ENCODE assay signal across 8 cellular contexts in genomic region chr19:38731654-38732301, GRCh38. TPM values are rescaled to one million over a fixed set of nuclear protein-coding genes. Genes with fewer than 3 reads are reported as not detected.
DNase-seq lines count a peak whose midpoint lies in the region; ATAC-seq and TF ChIP-seq lines count a peak whose summit lies in the region.

No MANE protein-coding gene starts in this region.

- H3K27me3 Mint-ChIP-seq in brain: peaks cover 18% of the 10 kb centered on the region
- H3K27me3 Mint-ChIP-seq in naive B cell: no peaks in the 10 kb centered on the region

- H3K9me2 ChIP-seq in MM.1S (replicated peaks; ENCODE audit: insufficient read depth, low read length): no peaks in the 10 kb centered on the region

- peaks cover 5% of the 10 kb centered on the region for H3K4me1 Mint-ChIP-seq in brain
- H3K4me1 Mint-ChIP-seq in naive B cell: peaks cover 31 to 60% (median 46%) of the 10 kb centered on the region in 3 donors

- H3K27me3 ChIP-seq in aorta (ENCODE audit: control insufficient read depth in 1 of 2, insufficient read depth in 2 of 2, low read length in 1 of 2) (no peaks in the 10 kb centered on the region), MM.1S (replicated peaks; ENCODE audit: insufficient read depth, low read length) (no peaks in the 10 kb centered on the region)

- H3K36me3 Mint-ChIP-seq in brain (peaks cover 18% of the 10 kb centered on the region), naive B cell (peaks cover 0 to 11% of the 10 kb centered on the region in 2 donors)

- no peaks in the 10 kb centered on the region for H3K79me2 ChIP-seq in MM.1S (ENCODE audit: low read length)

- H3K27ac ChIP-seq in aorta (ENCODE audit: low read depth in 1 of 2, low read length in 2 of 2) (peak overlapping the region in 1 of 2 donors; percentile 16), MM.1S (ENCODE audit: low read length) (no peak overlapping the region)

- H3K36me3 ChIP-seq in aorta (ENCODE audit: control insufficient read depth in 1 of 2, insufficient read depth in 2 of 2, low read length in 1 of 2) (peaks cover 3 to 23% of the 10 kb centered on the region in 2 donors), MM.1S (replicated peaks; ENCODE audit: insufficient read depth, low read length) (no peaks in the 10 kb centered on the region)

- no peak overlapping the region for H2AFZ ChIP-seq in MM.1S (ENCODE audit: low read length)

- no peak overlapping the region for H3K4me3 ChIP-seq in aorta (ENCODE audit: low read length in 2 of 2)
- H3K4me3 ChIP-seq in MM.1S (ENCODE audit: low read length): no peak overlapping the region

- no peaks in the 10 kb centered on the region for H3K9me3 ChIP-seq in aorta (ENCODE audit: control insufficient read depth, low read length)
- H3K9me3 ChIP-seq in MM.1S (replicated peaks; ENCODE audit: insufficient read depth, low read length): no peaks in the 10 kb centered on the region

- WGBS in aorta, 2 donors: 49 to 50% methylated on average over 10 of the region's 10 CpGs

- intact Hi-C loops in Right ventricle myocardium inferior (cut with DNase I): loop anchor here (2.0 to 5.0 kb wide), 2 partner anchors 37 to 101 kb away; partner anchors contain the start of gene ECH1
- intact Hi-C loops in cardiac septum (cut with DNase I): loop anchor here (2.0 kb wide), 1 partner anchor 55 kb away; no protein-coding TSS in a partner anchor
- intact Hi-C loops in aorta (cut with DNase I): loop anchor here in 1 of 2 donors (5.0 to 10.0 kb wide), 2 partner anchors 101 to 337 kb away; partner anchors contain the start of gene ECH1

- no peak overlapping the region for H3K4me3 Mint-ChIP-seq in brain
- peak overlapping the region in 4 of 8 donors; percentile 33 to 58 (median 38) for H3K4me3 Mint-ChIP-seq in naive B cell

- no peak overlapping the region for H3K9ac ChIP-seq in MM.1S (ENCODE audit: low read length)

- DNase-seq in Right ventricle myocardium inferior (ENCODE audit: missing footprints) (peak; percentile 57), cardiac septum (ENCODE audit: low spot score) (no peak), naive B cell (no peak), aorta (peak; percentile 35 to 67), MM.1S (no peak), HPDE6-E6E7 (ENCODE audit: extremely low spot score) (no peak)

- H4K20me1 ChIP-seq in MM.1S (ENCODE audit: insufficient read depth, low read length): no peaks in the 10 kb centered on the region

- H3K9me3 Mint-ChIP-seq in brain (no peaks in the 10 kb centered on the region), naive B cell (no peaks in the 10 kb centered on the region)

- H3K27ac Mint-ChIP-seq in brain (peak overlapping the region in 4 of 5 experiments; percentile 34 to 71 (median 64)), naive B cell (peak overlapping the region in 5 of 6 donors; percentile 69 to 97 (median 82))

- no peak overlapping the region for H3K4me2 ChIP-seq in MM.1S (ENCODE audit: low read depth, low read length)

- no peak for ATAC-seq in Right ventricle myocardium inferior
- ATAC-seq in naive B cell (ENCODE audit: low read depth in 2 of 2): no peak
- ATAC-seq in aorta (ENCODE audit: low FRiP score): no peak
- ATAC-seq in GM21390 (IDR thresholded peaks at IDR 0.05; ENCODE audit: unreplicated experiment): no peak

- no peak for TF ChIP-seq CTCF in brain (conservative IDR thresholded peaks at IDR 0.05)
- TF ChIP-seq CTCF in MM.1S (IDR thresholded peaks at IDR 0.05; ENCODE audit: low read length): no peak

- H3F3A ChIP-seq in MM.1S (ENCODE audit: insufficient read depth, low read length): peaks cover 25% of the 10 kb centered on the region

- no peaks in the 10 kb centered on the region for H3K4me1 ChIP-seq in aorta (ENCODE audit: control insufficient read depth in 1 of 2, insufficient read depth in 2 of 2, low read length in 2 of 2)
- peaks cover 18% of the 10 kb centered on the region for H3K4me1 ChIP-seq in MM.1S (ENCODE audit: low read length)

RNA-seq across cellular contexts. Expression of gene CAPN12, which starts 12.5 kb away (rescaled TPM):
- total RNA-seq in Right ventricle myocardium inferior: not detected
- 1.7 TPM for total RNA-seq in cardiac septum
- 0.44 TPM for polyA plus RNA-seq in brain (ENCODE audit: insufficient read depth, low read depth, low replicate concordance)
- 10 to 100 TPM in 4 of 6 donors, 1 to 10 TPM in 2; 3.3 to 25.4 (median 14.0) TPM for polyA plus RNA-seq in naive B cell (ENCODE audit: low read depth in 6 of 6)
- total RNA-seq in aorta: 1 to 10 TPM; 1.9 to 2.8 TPM
- polyA plus RNA-seq in aorta: 1 to 10 TPM; 1.0 to 4.5 TPM

RNA-seq across cellular contexts. Expression of gene LGALS7, which starts 41.5 kb away (rescaled TPM):
- not detected for total RNA-seq in Right ventricle myocardium inferior
- not detected for total RNA-seq in cardiac septum
- not detected for polyA plus RNA-seq in brain (ENCODE audit: insufficient read depth, low read depth, low replicate concordance)
- polyA plus RNA-seq in naive B cell (ENCODE audit: low read depth in 6 of 6): not detected
- not detected for total RNA-seq in aorta
- polyA plus RNA-seq in aorta: not detected

RNA-seq across cellular contexts. Expression of gene LGALS7B, which starts 57.2 kb away (rescaled TPM):
- not detected for total RNA-seq in Right ventricle myocardium inferior
- total RNA-seq in cardiac septum: not detected
- polyA plus RNA-seq in brain (ENCODE audit: insufficient read depth, low read depth, low replicate concordance): not detected
- 1 to 10 TPM in 1 of 6 donors, not detected in 5; 6.0 TPM for polyA plus RNA-seq in naive B cell (ENCODE audit: low read depth in 6 of 6)
- not detected for total RNA-seq in aorta
- not detected for polyA plus RNA-seq in aorta

Comparison
In these comparisons a context has a peak if more than half of its experiments do, and no peak if none do; other contexts are left out.
1. DNase-seq: peak in Right ventricle myocardium inferior (single experiment) and aorta (2 of 2); none in cardiac septum (single experiment), naive B cell (single experiment), MM.1S (single experiment) and HPDE6-E6E7 (single experiment).